ENCODE assay signal across 1 cellular context in genomic region chr2:162574615-162575452, GRCh38.
TF ChIP-seq lines count a peak whose summit lies in the region.

No MANE protein-coding gene starts in this region.

TF ChIP-seq in HepG2, 621 proteins besides CTCF, POLR2A, EP300 and RAD21 (continued from another document and continues in another):
- no peak for TF ChIP-seq DBP (CRISPR knock-in tag; IDR thresholded peaks at IDR 0.05; ENCODE audit: not compliant biosample characterization)
- TF ChIP-seq ZNF777 (CRISPR knock-in tag; IDR thresholded peaks at IDR 0.05) = no peak
- no peak for TF ChIP-seq ZUFSP (CRISPR knock-in tag; IDR thresholded peaks at IDR 0.05; ENCODE audit: borderline replicate concordance)
- TF ChIP-seq ZNF546 (CRISPR knock-in tag; conservative IDR thresholded peaks at IDR 0.05) = no peak
- no peak for TF ChIP-seq TERF1 (CRISPR knock-in tag; IDR thresholded peaks at IDR 0.05)
- TF ChIP-seq ZNF44 (CRISPR knock-in tag; IDR thresholded peaks at IDR 0.05) = no peak
- TF ChIP-seq ZNF713 (CRISPR knock-in tag; IDR thresholded peaks at IDR 0.05) = no peak
- TF ChIP-seq DRAP1 (CRISPR knock-in tag; IDR thresholded peaks at IDR 0.05) = peak; percentile 77; the same call in 1 of the 2 replicates
- TF ChIP-seq ZNF20 (CRISPR knock-in tag; IDR thresholded peaks at IDR 0.05) = no peak
- TF ChIP-seq ZNF709 (CRISPR knock-in tag; IDR thresholded peaks at IDR 0.05) = peak; percentile 31; the same call in 1 of the 2 replicates
- no peak for TF ChIP-seq ZNF24 (IDR thresholded peaks at IDR 0.05)
- no peak for TF ChIP-seq TAF15 (IDR thresholded peaks at IDR 0.05; ENCODE audit: low read depth, low read length, poor library complexity, severe bottlenecking)
- peak; percentile 58; the same call in 1 of the 2 replicates for TF ChIP-seq ZNF556 (CRISPR knock-in tag; IDR thresholded peaks at IDR 0.05; ENCODE audit: borderline replicate concordance)
- peak; percentile 14; the same call in 1 of the 2 replicates for TF ChIP-seq MAFF (IDR thresholded peaks at IDR 0.05; ENCODE audit: low read depth, low read length)
- TF ChIP-seq POGK (CRISPR knock-in tag; conservative IDR thresholded peaks at IDR 0.05) = 0 out of 2 replicates have a peak, but pooled peaks have one; percentile 13
- 0 out of 2 replicates have a peak, but pooled peaks have one; percentile 36 for TF ChIP-seq PAWR (CRISPR knock-in tag; IDR thresholded peaks at IDR 0.05; ENCODE audit: borderline replicate concordance)
- no peak; the same call in 1 of the 2 replicates for TF ChIP-seq CBX5 (CRISPR knock-in tag; IDR thresholded peaks at IDR 0.05; ENCODE audit: borderline replicate concordance)
- TF ChIP-seq U2AF2 (IDR thresholded peaks at IDR 0.05; ENCODE audit: low read depth, low read length) = no peak
- no peak for TF ChIP-seq MTF1 (CRISPR knock-in tag; IDR thresholded peaks at IDR 0.05)
- TF ChIP-seq HNF1A (IDR thresholded peaks at IDR 0.05; ENCODE audit: low read depth) = peak; percentile 100
- peak; percentile 100 for TF ChIP-seq HNF1A (CRISPR knock-in tag; IDR thresholded peaks at IDR 0.05; ENCODE audit: borderline replicate concordance)
- peak; percentile 78; the same call in 1 of the 2 replicates for TF ChIP-seq ZNF609 (CRISPR knock-in tag; IDR thresholded peaks at IDR 0.05; ENCODE audit: borderline replicate concordance)
- no peak for TF ChIP-seq AKAP8 (CRISPR knock-in tag; IDR thresholded peaks at IDR 0.05)
- peak; percentile 93 for TF ChIP-seq HDAC2 (CRISPR knock-in tag; IDR thresholded peaks at IDR 0.05)
- no peak for TF ChIP-seq ZNF234 (CRISPR knock-in tag; conservative IDR thresholded peaks at IDR 0.05)
- no peak for TF ChIP-seq PLSCR1 (CRISPR knock-in tag; IDR thresholded peaks at IDR 0.05; ENCODE audit: borderline replicate concordance)
- TF ChIP-seq EHMT2 (IDR thresholded peaks at IDR 0.05; ENCODE audit: borderline replicate concordance, low read depth, low read length) = peak; percentile 94; the same call in 1 of the 2 replicates
- no peak for TF ChIP-seq SMYD3 (CRISPR knock-in tag; IDR thresholded peaks at IDR 0.05)
- no peak for TF ChIP-seq ZNF724P (CRISPR knock-in tag; IDR thresholded peaks at IDR 0.05; ENCODE audit: borderline replicate concordance)
- TF ChIP-seq SNAI1 (CRISPR knock-in tag; IDR thresholded peaks at IDR 0.05; ENCODE audit: borderline replicate concordance) = no peak
- TF ChIP-seq ARNT2 (CRISPR knock-in tag; IDR thresholded peaks at IDR 0.05; ENCODE audit: low read depth) = no peak
- TF ChIP-seq TBX3 (IDR thresholded peaks at IDR 0.05; ENCODE audit: borderline replicate concordance) = 0 out of 2 replicates have a peak, but pooled peaks have one; percentile 22
- TF ChIP-seq ZNF768 (CRISPR knock-in tag; IDR thresholded peaks at IDR 0.05) = no peak
- TF ChIP-seq MED1 (CRISPR knock-in tag; IDR thresholded peaks at IDR 0.05) = peak; percentile 97
- no peak for TF ChIP-seq HES4 (CRISPR knock-in tag; IDR thresholded peaks at IDR 0.05; ENCODE audit: borderline replicate concordance)
- peak; percentile 56 for TF ChIP-seq NR2F2 (IDR thresholded peaks at IDR 0.05; ENCODE audit: borderline replicate concordance, low read depth)
- peak; percentile 76; the same call in 1 of the 2 replicates for TF ChIP-seq ATF2 (CRISPR knock-in tag; IDR thresholded peaks at IDR 0.05)
- TF ChIP-seq ZNF362 (CRISPR knock-in tag; IDR thresholded peaks at IDR 0.05; ENCODE audit: borderline replicate concordance) = no peak
- TF ChIP-seq ZNF761 (CRISPR knock-in tag; conservative IDR thresholded peaks at IDR 0.05) = no peak
- TF ChIP-seq RFXANK (CRISPR knock-in tag; IDR thresholded peaks at IDR 0.05) = peak; percentile 71; the same call in 1 of the 2 replicates
- TF ChIP-seq HOXA7 (CRISPR knock-in tag; IDR thresholded peaks at IDR 0.05) = no peak
- TF ChIP-seq ZNF207 (IDR thresholded peaks at IDR 0.05; ENCODE audit: borderline replicate concordance) = no peak
- TF ChIP-seq SAFB2 (CRISPR knock-in tag; IDR thresholded peaks at IDR 0.05; ENCODE audit: borderline replicate concordance, low read depth) = no peak
